Comparison of ENCODE assay signal across 8 cellular contexts in the genomic region with DNA sequence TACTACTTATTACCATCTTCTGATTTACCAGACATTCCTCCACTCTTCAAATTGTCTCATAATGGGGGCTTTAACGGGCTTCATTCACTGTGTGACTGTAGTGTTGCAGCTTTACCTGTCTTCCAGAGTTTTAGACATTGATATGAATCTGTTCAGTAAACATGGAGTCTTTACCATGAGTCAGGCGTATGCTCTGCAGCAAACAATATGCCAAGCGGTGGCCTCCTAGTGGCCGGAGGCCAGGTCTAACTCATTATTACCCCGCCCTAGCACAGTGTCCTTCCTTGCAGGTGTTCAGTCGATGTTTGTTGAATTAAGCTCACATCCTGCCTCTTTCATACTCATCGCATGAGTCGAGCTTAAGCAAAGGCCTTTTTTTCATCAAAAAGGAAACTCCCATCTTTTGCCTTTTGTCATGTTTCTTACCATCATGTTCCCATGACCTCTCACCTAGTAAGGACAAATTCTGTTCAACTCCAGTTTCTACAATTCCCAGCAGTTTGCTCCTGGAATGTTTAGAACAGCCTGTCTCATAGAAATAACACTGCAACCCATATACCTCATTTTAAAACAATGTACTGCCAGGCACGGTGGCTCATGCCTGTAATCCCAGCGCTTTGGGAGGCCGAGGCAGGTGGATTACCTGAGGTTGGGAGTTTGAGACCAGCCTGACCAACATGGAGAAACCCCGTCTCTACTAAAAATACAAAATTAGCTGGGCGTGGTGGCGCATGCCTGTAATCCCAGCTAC. TPM values are rescaled to one million over a fixed set of nuclear protein-coding genes. Genes with fewer than 3 reads are reported as not detected.
DNase-seq lines count a peak whose midpoint lies in the region; ATAC-seq and TF ChIP-seq lines count a peak whose summit lies in the region.

No MANE protein-coding gene starts in this region.

- intact Hi-C loops in body of pancreas (cut with DNase I) (no loop called here), right lobe of liver (cut with DNase I) (no loop called here), transverse colon (cut with DNase I; ENCODE audit: low total_unique reads) (no loop called here)

- H3K27me3 ChIP-seq in DOHH2 (ENCODE audit: control insufficient read depth, low read length) (no peaks in the 10 kb centered on the region), body of pancreas (no peaks in the 10 kb centered on the region), right lobe of liver (no peaks in the 10 kb centered on the region), transverse colon (no peaks in the 10 kb centered on the region)

- H3K36me3 ChIP-seq in DOHH2 (ENCODE audit: control insufficient read depth, low read length) = no peaks in the 10 kb centered on the region
- H3K36me3 ChIP-seq in body of pancreas (replicated peaks in 1 of 2; ENCODE audit: insufficient read depth in 1 of 2, low read depth in 2 of 2) = no peaks in the 10 kb centered on the region
- no peaks in the 10 kb centered on the region for H3K36me3 ChIP-seq in right lobe of liver
- no peaks in the 10 kb centered on the region for H3K36me3 ChIP-seq in transverse colon

- H3K4me3 ChIP-seq in DOHH2 (ENCODE audit: low read length) = peak overlapping the region; percentile 16
- no peak overlapping the region for H3K4me3 ChIP-seq in body of pancreas
- no peak overlapping the region for H3K4me3 ChIP-seq in right lobe of liver
- no peak overlapping the region for H3K4me3 ChIP-seq in transverse colon

- TF ChIP-seq POLR2A in body of pancreas (IDR thresholded peaks at IDR 0.05) (peak in 1 of 3 donors; percentile 21), right lobe of liver (IDR thresholded peaks at IDR 0.05) (no peak), transverse colon (IDR thresholded peaks at IDR 0.05) (no peak)

- H3K4me1 ChIP-seq in DOHH2 (ENCODE audit: control insufficient read depth, low read length) (peaks cover 32% of the 10 kb centered on the region), body of pancreas (peaks cover 89% of the 10 kb centered on the region), right lobe of liver (peaks cover 0 to 16% (median 7%) of the 10 kb centered on the region in 4 donors), transverse colon (peaks cover 29 to 75% (median 57%) of the 10 kb centered on the region in 4 donors)

- peaks cover 6% of the 10 kb centered on the region for H3F3A ChIP-seq in DOHH2 (ENCODE audit: control insufficient read depth, insufficient read depth)

- ATAC-seq in body of pancreas (peak; percentile 76), right lobe of liver (peak in 3 of 4 donors; percentile 15 to 65 (median 56)), HG02571 (IDR thresholded peaks at IDR 0.05; ENCODE audit: unreplicated experiment) (no peak)

- H3K9me3 ChIP-seq in DOHH2 (ENCODE audit: control insufficient read depth, insufficient read depth, low read length) = no peaks in the 10 kb centered on the region
- no peaks in the 10 kb centered on the region for H3K9me3 ChIP-seq in body of pancreas
- H3K9me3 ChIP-seq in right lobe of liver = no peaks in the 10 kb centered on the region
- H3K9me3 ChIP-seq in transverse colon = no peaks in the 10 kb centered on the region

- no peak for TF ChIP-seq EP300 in transverse colon (IDR thresholded peaks at IDR 0.05; ENCODE audit: low read depth)

- TF ChIP-seq CTCF in DOHH2 (IDR thresholded peaks at IDR 0.05; ENCODE audit: low read depth, low read length, poor library complexity, severe bottlenecking) (peak; percentile 79), body of pancreas (IDR thresholded peaks at IDR 0.05) (peak in 6 of 7 experiments; percentile 33 to 83 (median 69)), right lobe of liver (IDR thresholded peaks at IDR 0.05) (peak in 3 of 4 donors; percentile 13 to 44 (median 32)), transverse colon (IDR thresholded peaks at IDR 0.05) (peak; percentile 42 to 82 (median 56))

- DNase-seq in HS-5 (ENCODE audit: low read depth) (peak; percentile 87), T-helper 1 cell (peak; percentile 25 to 88 (median 43)), body of pancreas (peak; percentile 80 to 89 (median 85)), right lobe of liver (peak in 1 of 3 donors; percentile 58), transverse colon (peak; percentile 83), middle frontal gyrus (ENCODE audit: extremely low spot score, low spot score) (no peak)

- peak overlapping the region; percentile 57 for H3K4me2 ChIP-seq in DOHH2 (ENCODE audit: low read length)

- no peaks in the 10 kb centered on the region for H4K20me1 ChIP-seq in DOHH2 (ENCODE audit: control insufficient read depth, insufficient read depth, low read depth, low read length)

- 55% methylated on average over 13 to 14 of the region's 14 CpGs for WGBS in body of pancreas, 2 donors
- 76% methylated on average over 14 of the region's 14 CpGs for WGBS in right lobe of liver (ENCODE audit: insufficient coverage, low coverage, low lambda C conversion rate, missing lambda C conversion rate)
- WGBS in transverse colon (ENCODE audit: low coverage in 1 of 2), 2 donors = 52 to 55% methylated on average over 10 to 14 of the region's 14 CpGs

- H3K79me2 ChIP-seq in DOHH2 (ENCODE audit: control insufficient read depth, low read length) = peaks cover 18% of the 10 kb centered on the region; the same call in 1 of the 2 replicates

- H3K9me2 ChIP-seq in DOHH2 (replicated peaks; ENCODE audit: control insufficient read depth, low read length) = no peaks in the 10 kb centered on the region

- in situ Hi-C loops in transverse colon (cut with MboI; ENCODE audit: low pct_ligation_motif_present in 1 of 4, low pct_unique_long_range_greater_than_20kb in 1 of 4, low sequenced_read_pairs in 3 of 4) = no loop called here

- H3K27ac ChIP-seq in DOHH2 (ENCODE audit: low read depth, low read length) (peak overlapping the region; percentile 38), body of pancreas (peak overlapping the region; percentile 70 to 82 (median 75)), right lobe of liver (peak overlapping the region in 1 of 3 donors; percentile 54), transverse colon (peak overlapping the region; percentile 91 to 99 (median 95))

RNA-seq across cellular contexts. Expression of a gene that starts 39.4 kb away (rescaled TPM):
- total RNA-seq in body of pancreas (1 to 10 TPM; 6.9 to 7.5 TPM), right lobe of liver (1 to 10 TPM; 2.9 to 5.5 (median 4.4) TPM), transverse colon (10 to 100 TPM in 1 of 4 donors, 1 to 10 TPM in 2, under 1 TPM in 1; 0.80 to 13.3 (median 4.1) TPM)

RNA-seq across cellular contexts. Expression of a gene that starts 39.6 kb away (rescaled TPM):
- total RNA-seq in body of pancreas = 10 to 100 TPM; 30.6 to 55.0 TPM
- 10 to 100 TPM; 11.3 to 20.3 (median 14.8) TPM for total RNA-seq in right lobe of liver
- total RNA-seq in transverse colon = 10 to 100 TPM; 18.3 to 51.3 (median 28.1) TPM
